Comparison of ENCODE assay signal across 1 cellular context in genomic region chr16:28501258-28502232, GRCh38.
TF ChIP-seq lines count a peak whose summit lies in the region.

No MANE protein-coding gene starts in this region.

TF ChIP-seq in HepG2, 621 proteins besides CTCF, POLR2A, EP300 and RAD21 (continued from another document):
- TF ChIP-seq PRDM10 (CRISPR knock-in tag; IDR thresholded peaks at IDR 0.05; ENCODE audit: low read depth) = no peak
- TF ChIP-seq SIN3A (IDR thresholded peaks at IDR 0.05; ENCODE audit: borderline replicate concordance, low read depth, low read length) = no peak
- 0 out of 2 replicates have a peak, but pooled peaks have one; percentile 72 for TF ChIP-seq NONO (IDR thresholded peaks at IDR 0.05)
- no peak for TF ChIP-seq NONO (CRISPR knock-in tag; conservative IDR thresholded peaks at IDR 0.05)
- TF ChIP-seq EED (CRISPR knock-in tag; IDR thresholded peaks at IDR 0.05) = no peak
- no peak for TF ChIP-seq THYN1 (CRISPR knock-in tag; IDR thresholded peaks at IDR 0.05; ENCODE audit: borderline replicate concordance, low read depth)
- no peak for TF ChIP-seq KAT2B (IDR thresholded peaks at IDR 0.05; ENCODE audit: borderline replicate concordance, low read depth, low read length)
- TF ChIP-seq ZNF207 (IDR thresholded peaks at IDR 0.05; ENCODE audit: borderline replicate concordance) = peak; percentile 81; the same call in 1 of the 2 replicates
- TF ChIP-seq HBP1 (CRISPR knock-in tag; IDR thresholded peaks at IDR 0.05; ENCODE audit: low read depth) = no peak
- no peak for TF ChIP-seq CENPBD1 (CRISPR knock-in tag; IDR thresholded peaks at IDR 0.05; ENCODE audit: borderline replicate concordance, low read depth)
- TF ChIP-seq ZFP37 (CRISPR knock-in tag; IDR thresholded peaks at IDR 0.05; ENCODE audit: borderline replicate concordance) = no peak
- no peak for TF ChIP-seq RFX5 (IDR thresholded peaks at IDR 0.05; ENCODE audit: low read depth, low read length)
- TF ChIP-seq ATM (IDR thresholded peaks at IDR 0.05; ENCODE audit: borderline replicate concordance) = 0 out of 2 replicates have a peak, but pooled peaks have one; percentile 11
- no peak for TF ChIP-seq ZNF383 (CRISPR knock-in tag; IDR thresholded peaks at IDR 0.05; ENCODE audit: borderline replicate concordance)
- TF ChIP-seq GATA4 (IDR thresholded peaks at IDR 0.05; ENCODE audit: borderline replicate concordance, low read depth) = no peak
- TF ChIP-seq HOXA7 (CRISPR knock-in tag; IDR thresholded peaks at IDR 0.05) = no peak
- TF ChIP-seq ELF3 (CRISPR knock-in tag; IDR thresholded peaks at IDR 0.05) = no peak
- TF ChIP-seq ZBTB3 (CRISPR knock-in tag; IDR thresholded peaks at IDR 0.05; ENCODE audit: borderline replicate concordance, low read depth) = no peak
- TF ChIP-seq SP1 (IDR thresholded peaks at IDR 0.05) = no peak; the same call in 1 of the 2 replicates
- no peak for TF ChIP-seq SP1 (CRISPR knock-in tag; IDR thresholded peaks at IDR 0.05)
- no peak for TF ChIP-seq ZNF552 (CRISPR knock-in tag; IDR thresholded peaks at IDR 0.05; ENCODE audit: borderline replicate concordance)
- no peak for TF ChIP-seq ZMAT3 (CRISPR knock-in tag; conservative IDR thresholded peaks at IDR 0.05)
- no peak for TF ChIP-seq ZNF558 (CRISPR knock-in tag; IDR thresholded peaks at IDR 0.05; ENCODE audit: borderline replicate concordance)
- TF ChIP-seq NRL (CRISPR knock-in tag; IDR thresholded peaks at IDR 0.05; ENCODE audit: borderline replicate concordance) = 0 out of 2 replicates have a peak, but pooled peaks have one; percentile 32
- TF ChIP-seq NR0B2 (CRISPR knock-in tag; IDR thresholded peaks at IDR 0.05) = no peak
- no peak for TF ChIP-seq FOSL1 (CRISPR knock-in tag; IDR thresholded peaks at IDR 0.05; ENCODE audit: borderline replicate concordance)
- peak; percentile 38 for TF ChIP-seq ZNF282 (IDR thresholded peaks at IDR 0.05; ENCODE audit: partially characterized antibody)
- TF ChIP-seq PLSCR1 (CRISPR knock-in tag; IDR thresholded peaks at IDR 0.05; ENCODE audit: borderline replicate concordance) = no peak
- no peak for TF ChIP-seq ZBTB2 (CRISPR knock-in tag; IDR thresholded peaks at IDR 0.05; ENCODE audit: low read depth)
- TF ChIP-seq RBM22 (optimal IDR thresholded peaks at IDR 0.05; ENCODE audit: low read length) = no peak
- no peak for TF ChIP-seq HNF1B (CRISPR knock-in tag; IDR thresholded peaks at IDR 0.05)
- TF ChIP-seq RNF219 (CRISPR knock-in tag; IDR thresholded peaks at IDR 0.05) = no peak
- TF ChIP-seq ZNF225 (CRISPR knock-in tag; IDR thresholded peaks at IDR 0.05) = 0 out of 2 replicates have a peak, but pooled peaks have one; percentile 29
- no peak for TF ChIP-seq PCBP2 (optimal IDR thresholded peaks at IDR 0.05; ENCODE audit: low read depth, low read length, poor library complexity, severe bottlenecking)
- TF ChIP-seq ZNF614 (CRISPR knock-in tag; IDR thresholded peaks at IDR 0.05; ENCODE audit: borderline replicate concordance) = no peak
- TF ChIP-seq YEATS2 (CRISPR knock-in tag; IDR thresholded peaks at IDR 0.05; ENCODE audit: borderline replicate concordance) = no peak
- TF ChIP-seq ZNF343 (CRISPR knock-in tag; IDR thresholded peaks at IDR 0.05) = no peak
- TF ChIP-seq ZNF414 (CRISPR knock-in tag; IDR thresholded peaks at IDR 0.05) = no peak
- no peak for TF ChIP-seq ZSCAN25 (CRISPR knock-in tag; IDR thresholded peaks at IDR 0.05)
- TF ChIP-seq FOXA3 (CRISPR knock-in tag; IDR thresholded peaks at IDR 0.05) = no peak
- no peak for TF ChIP-seq FOXK2 (IDR thresholded peaks at IDR 0.05)
- no peak for TF ChIP-seq ZNF670 (CRISPR knock-in tag; IDR thresholded peaks at IDR 0.05; ENCODE audit: borderline replicate concordance)
- no peak for TF ChIP-seq ATF3 (CRISPR knock-in tag; IDR thresholded peaks at IDR 0.05)
- TF ChIP-seq PLRG1 (conservative IDR thresholded peaks at IDR 0.05) = 0 out of 2 replicates have a peak, but pooled peaks have one; percentile 62
- no peak for TF ChIP-seq RBM39 (IDR thresholded peaks at IDR 0.05; ENCODE audit: low read depth, low read length, poor library complexity, severe bottlenecking)
- TF ChIP-seq ZNF280B (CRISPR knock-in tag; IDR thresholded peaks at IDR 0.05; ENCODE audit: borderline replicate concordance) = no peak
- TF ChIP-seq FIP1L1 (IDR thresholded peaks at IDR 0.05; ENCODE audit: borderline replicate concordance, insufficient read depth, low read depth, low read length) = no peak
